32 cellular contexts compared by ENCODE assay signal in genomic region chr4:113747949-113748348, GRCh38.
"Had no signal": no experiment of that assay in that cellular context is flagged by ENCODE, and none has a peak within 500 bp of the region (broad histone marks: within the 10 kb centered on the region; RNA-seq: fewer than 3 reads in every experiment).

No MANE protein-coding gene starts in this region.

- H3K27ac Mint-ChIP-seq: immature natural killer cell; memory B cell; mesothelial cell of epicardium; natural killer cell treated with Interleukin-12 subunit alpha and Interleukin-12 subunit beta and Interleukin-15 and Interleukin-18, amount 100 ng/mL, for 72 hours; stimulated activated effector memory CD8-positive, alpha-beta T cell treated with anti-CD3 and anti-CD28 coated beads, Interleukin-12 subunit alpha, Interleukin-12 subunit beta, amount 100 ng/mL, for 72 hours; type B pancreatic cell had no signal

- H3K27me3 ChIP-seq: esophagus squamous epithelium, heart right ventricle, neutrophil, pancreas, testis, tibial artery had no signal

- DNase-seq: dermis blood vessel endothelial cell; effector memory CD4-positive, alpha-beta T cell; erythroblast; esophagus squamous epithelium; foreskin melanocyte; glutamatergic neuron; heart right ventricle; hypothalamus; immature natural killer cell; mucosa of descending colon; naive B cell; pancreas; stimulated activated CD4-positive, alpha-beta T cell treated with anti-CD3 and anti-CD28 coated beads, Interleukin-12 subunit alpha, Interleukin-12 subunit beta, amount 100 ng/mL, for 4 hours; stimulated activated CD4-positive, alpha-beta T cell treated with anti-CD3 and anti-CD28 coated beads, Interleukin-1b, Interleukin-23, amount 100 ng/mL, for 48 hours; stimulated activated CD4-positive, alpha-beta T cell treated with anti-CD3 and anti-CD28 coated beads, Interleukin-4, amount 100 ng/mL, for 1 hour; stimulated activated naive CD4-positive, alpha-beta T cell treated with Interleukin-2 at 50 U/mL for 16 hours; substantia nigra; testis; tibial artery had no signal

- H3K27ac ChIP-seq: coronary artery, esophagus squamous epithelium, heart right ventricle, neutrophil, pancreas, testis, tibial artery had no signal

- H3K4me1 ChIP-seq: pancreas had no signal

- ATAC-seq: heart right ventricle; left lobe of liver; mucosa of descending colon; natural killer cell treated with Interleukin-12 subunit alpha and Interleukin-12 subunit beta and Interleukin-15 and Interleukin-18, amount 100 ng/mL, for 72 hours; pancreas; sciatic nerve; stimulated activated effector memory CD8-positive, alpha-beta T cell treated with anti-CD3 and anti-CD28 coated beads, Interleukin-12 subunit alpha, Interleukin-12 subunit beta, amount 100 ng/mL, for 72 hours had no signal

- H3K27me3 Mint-ChIP-seq: memory B cell; naive B cell; natural killer cell treated with Interleukin-12 subunit alpha and Interleukin-12 subunit beta and Interleukin-15 and Interleukin-18, amount 100 ng/mL, for 72 hours; type B pancreatic cell had no signal

- H3K36me3 ChIP-seq: neutrophil, pancreas, tibial artery had no signal

- H3K4me3 ChIP-seq: coronary artery, esophagus squamous epithelium, heart right ventricle, lung, mucosa of descending colon, pancreas, smooth muscle cell, testis, tibial artery had no signal

- H3K9me3 ChIP-seq: esophagus squamous epithelium, heart right ventricle, mucosa of descending colon, neutrophil, pancreas, testis, tibial artery had no signal

- H3K9me3 Mint-ChIP-seq: immature natural killer cell; memory B cell; natural killer cell treated with Interleukin-12 subunit alpha and Interleukin-12 subunit beta and Interleukin-15 and Interleukin-18, amount 100 ng/mL, for 72 hours; neural crest cell; stimulated activated effector memory CD8-positive, alpha-beta T cell treated with anti-CD3 and anti-CD28 coated beads, Interleukin-12 subunit alpha, Interleukin-12 subunit beta, amount 100 ng/mL, for 72 hours; type B pancreatic cell had no signal

- FAIRE-seq: keratinocyte had no signal

- H3K4me3 Mint-ChIP-seq: immature natural killer cell; memory B cell; mesothelial cell of epicardium; naive B cell; natural killer cell treated with Interleukin-12 subunit alpha and Interleukin-12 subunit beta and Interleukin-15 and Interleukin-18, amount 100 ng/mL, for 72 hours; neural crest cell; stimulated activated effector memory CD8-positive, alpha-beta T cell treated with anti-CD3 and anti-CD28 coated beads, Interleukin-12 subunit alpha, Interleukin-12 subunit beta, amount 100 ng/mL, for 72 hours; type B pancreatic cell had no signal
